ENCODE assay signal across 11 cellular contexts in genomic region chr1:206955476-206956312, GRCh38. TPM values are rescaled to one million over a fixed set of nuclear protein-coding genes. Genes with fewer than 3 reads are reported as not detected.
A peak's percentile ranks its signal among the peaks of the same experiment; 100 is the strongest.
DNase-seq lines count a peak whose midpoint lies in the region; ATAC-seq and FAIRE-seq lines count a peak whose summit lies in the region.
"Had no signal": no experiment of that assay in that cellular context is flagged by ENCODE, and none has a peak within 500 bp of the region (broad histone marks: within the 10 kb centered on the region; RNA-seq: fewer than 3 reads in every experiment).

No MANE protein-coding gene starts in this region.

- no peaks in the 10 kb centered on the region for H3K27me3 Mint-ChIP-seq in naive thymus-derived CD8-positive, alpha-beta T cell

- H3K27ac Mint-ChIP-seq in naive thymus-derived CD8-positive, alpha-beta T cell, result peak overlapping the region in 3 of 10 donors; percentile 13 to 66 (median 47)
- H3K27ac Mint-ChIP-seq: activated T-helper 2 cell treated with anti-CD3 and anti-CD28 coated beads, Interferon-gamma antibody, Interleukin-2, Interleukin-4, amounts not matched to agents 10 μg/mL and 5 μg/mL and 100 μg/mL, durations not matched to agents 14 hours and 24 hours and 36 hours had no signal

- DNase-seq in activated CD4-positive, alpha-beta T cell treated with anti-CD3 and anti-CD28 coated beads for 48 hours, result peak; percentile 20
- no peak for DNase-seq in activated CD4-positive, alpha-beta T cell treated with anti-CD3 and anti-CD28 coated beads, Interleukin-2, amount 50 U/mL, for 4 hours
- DNase-seq in astrocyte of the hippocampus (ENCODE audit: low read depth, low spot score) (peak; percentile 7), small intestine (peak; percentile 97), EL (no peak)
- DNase-seq in naive thymus-derived CD8-positive, alpha-beta T cell, result no peak
- DNase-seq: naive B cell had no signal

- no peaks in the 10 kb centered on the region for H3K27me3 ChIP-seq in small intestine (ENCODE audit: control insufficient read depth in 2 of 2, insufficient read depth in 2 of 2, low read length in 2 of 2)
- H3K27me3 ChIP-seq: SJSA1 had no signal

- peak; percentile 49 for ATAC-seq in HG02588 (IDR thresholded peaks at IDR 0.05; ENCODE audit: unreplicated experiment)
- no peak for ATAC-seq in naive thymus-derived CD8-positive, alpha-beta T cell
- ATAC-seq in HG03565 (IDR thresholded peaks at IDR 0.05; ENCODE audit: unreplicated experiment), result no peak

- 18 to 34% (median 22%) methylated on average over 10 of the region's 10 CpGs for WGBS in small intestine, 3 donors

- peaks cover 0 to 9% (median 1%) of the 10 kb centered on the region in 4 donors for H3K4me1 Mint-ChIP-seq in naive thymus-derived CD8-positive, alpha-beta T cell

- no peak for FAIRE-seq in small intestine (lab: Jason Lieb, UNC)

- POLR2A ChIA-PET in naive thymus-derived CD8-positive, alpha-beta T cell (lab: Charles Lee), result no interaction called here

- no peaks in the 10 kb centered on the region for H3K9me3 Mint-ChIP-seq in naive thymus-derived CD8-positive, alpha-beta T cell
- H3K9me3 Mint-ChIP-seq: activated T-helper 2 cell treated with anti-CD3 and anti-CD28 coated beads, Interferon-gamma antibody, Interleukin-2, Interleukin-4, amounts not matched to agents 10 μg/mL and 5 μg/mL and 100 μg/mL, durations not matched to agents 14 hours and 24 hours and 36 hours; naive B cell had no signal

- H3K4me1 ChIP-seq in small intestine (ENCODE audit: control insufficient read depth in 2 of 2, insufficient read depth in 1 of 2, low read depth in 1 of 2, low read length in 1 of 2), result peaks cover 5 to 24% of the 10 kb centered on the region in 2 donors

- no peak overlapping the region for H3K4me3 Mint-ChIP-seq in naive thymus-derived CD8-positive, alpha-beta T cell
- H3K4me3 Mint-ChIP-seq: naive B cell had no signal

- H3K27ac ChIP-seq in small intestine (ENCODE audit: low read depth in 1 of 2, low read length in 1 of 2), result peak overlapping the region; percentile 15 to 87
- H3K27ac ChIP-seq: SJSA1 had no signal

- no peaks in the 10 kb centered on the region for H3K36me3 ChIP-seq in small intestine (ENCODE audit: control insufficient read depth in 2 of 2, insufficient read depth in 2 of 2, low read length in 2 of 2)
- H3K36me3 ChIP-seq: SJSA1 had no signal

- no peaks in the 10 kb centered on the region for H3K9me3 ChIP-seq in small intestine (ENCODE audit: control insufficient read depth, low read depth)
- H3K9me3 ChIP-seq: SJSA1 had no signal

- no peaks in the 10 kb centered on the region for H3K36me3 Mint-ChIP-seq in naive thymus-derived CD8-positive, alpha-beta T cell
- H3K36me3 Mint-ChIP-seq: naive B cell had no signal

- no peak overlapping the region for H3K4me3 ChIP-seq in small intestine (ENCODE audit: low read depth in 1 of 2, low read length in 2 of 2)
- H3K4me3 ChIP-seq: SJSA1 had no signal

RNA-seq across cellular contexts. Expression of gene PIGR, which starts 9.4 kb away (rescaled TPM):
- 1,000 to 10,000 TPM in 1 of 3 donors, 100 to 1,000 TPM in 2; 381 to 3,013 (median 616) TPM for polyA plus RNA-seq in small intestine
- not detected for total RNA-seq in naive thymus-derived CD8-positive, alpha-beta T cell
- under 1 TPM in 1 of 3 donors, not detected in 2; 0.03 TPM for polyA plus RNA-seq in naive thymus-derived CD8-positive, alpha-beta T cell
- total RNA-seq: activated T-helper 2 cell treated with anti-CD3 and anti-CD28 coated beads, Interferon-gamma antibody, Interleukin-2, Interleukin-4, amounts not matched to agents 10 μg/mL and 5 μg/mL and 100 μg/mL, durations not matched to agents 14 hours and 24 hours and 36 hours; SJSA1 had no signal

RNA-seq across cellular contexts. Expression of gene FCAMR, which starts 14.6 kb away (rescaled TPM):
- polyA plus RNA-seq in small intestine, result 1 to 10 TPM in 1 of 3 donors, under 1 TPM in 2; 0.54 to 4.5 (median 0.67) TPM
- not detected for total RNA-seq in naive thymus-derived CD8-positive, alpha-beta T cell
- not detected for polyA plus RNA-seq in naive thymus-derived CD8-positive, alpha-beta T cell
- total RNA-seq: activated T-helper 2 cell treated with anti-CD3 and anti-CD28 coated beads, Interferon-gamma antibody, Interleukin-2, Interleukin-4, amounts not matched to agents 10 μg/mL and 5 μg/mL and 100 μg/mL, durations not matched to agents 14 hours and 24 hours and 36 hours; SJSA1 had no signal

RNA-seq across cellular contexts. Expression of gene FCMR, which starts 34.0 kb away (rescaled TPM):
- polyA plus RNA-seq in small intestine, result 1 to 10 TPM; 1.1 to 6.9 (median 2.4) TPM
- total RNA-seq in naive thymus-derived CD8-positive, alpha-beta T cell, result 100 to 1,000 TPM; 742 to 747 TPM
- 100 to 1,000 TPM; 536 to 869 (median 596) TPM for polyA plus RNA-seq in naive thymus-derived CD8-positive, alpha-beta T cell

RNA-seq across cellular contexts. Expression of gene IL24, which starts 58.5 kb away (rescaled TPM):
- polyA plus RNA-seq in small intestine, result under 1 TPM in 1 of 3 donors, not detected in 2; 0.24 TPM
- total RNA-seq in naive thymus-derived CD8-positive, alpha-beta T cell, result not detected
- 10 to 100 TPM; 16.3 to 29.8 (median 19.3) TPM for polyA plus RNA-seq in naive thymus-derived CD8-positive, alpha-beta T cell

Comparison
In these comparisons a context has a peak if more than half of its experiments do, and no peak if none do; other contexts are left out.
1. DNase-seq: peak in activated CD4-positive, alpha-beta T cell treated with anti-CD3 and anti-CD28 coated beads for 48 hours (single experiment), astrocyte of the hippocampus (single experiment) and small intestine (single experiment); none in activated CD4-positive, alpha-beta T cell treated with anti-CD3 and anti-CD28 coated beads, Interleukin-2, amount 50 U/mL, for 4 hours (0 of 2), EL (single experiment) and naive thymus-derived CD8-positive, alpha-beta T cell (0 of 10).
2. RNA of gene PIGR, which starts 9.4 kb away (polyA plus RNA-seq): 381 to 3,013 TPM in small intestine; 0.03 TPM in naive thymus-derived CD8-positive, alpha-beta T cell; every median in the first group is over 100 times any median in the second.
3. RNA of gene FCMR, which starts 34.0 kb away (polyA plus RNA-seq): 536 to 869 TPM in naive thymus-derived CD8-positive, alpha-beta T cell; 1.1 to 6.9 TPM in small intestine; every median in the first group is over 10 times any median in the second.